Comparison of ENCODE assay signal across 27 cellular contexts in the genomic region with DNA sequence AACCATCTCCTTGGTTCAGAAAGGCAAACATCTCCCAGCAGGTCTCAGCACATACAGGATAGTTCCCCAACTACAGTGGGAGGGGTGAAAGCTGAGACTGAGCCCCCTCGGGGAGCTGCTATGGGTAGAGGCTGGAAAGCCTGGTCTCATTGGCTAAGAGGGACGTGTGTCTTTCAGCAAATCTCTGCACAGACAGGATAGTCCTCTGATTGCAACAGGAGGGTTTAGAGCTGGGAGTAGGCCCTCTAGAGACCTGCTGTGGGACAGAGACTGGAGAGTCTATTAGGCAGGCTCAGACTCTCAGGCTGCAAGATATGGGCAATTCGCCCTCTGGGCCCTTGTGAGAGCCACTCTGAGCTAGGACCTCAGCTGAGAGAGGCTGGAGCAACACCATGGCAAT.
"Had no signal": no experiment of that assay in that cellular context is flagged by ENCODE, and none has a peak within 500 bp of the region (broad histone marks: within the 10 kb centered on the region; RNA-seq: fewer than 3 reads in every experiment).

No MANE protein-coding gene starts in this region.

- H3K9me3 ChIP-seq: ovary, psoas muscle, right lobe of liver, thyroid gland, vagina had no signal

- DNase-seq: natural killer cell; occipital lobe; ovary; posterior cingulate gyrus; psoas muscle; right cardiac atrium; right lobe of liver; sigmoid colon; small intestine; stimulated activated CD4-positive, alpha-beta T cell treated with anti-CD3 and anti-CD28 coated beads, Interleukin-15, amount 100 ng/mL, for 24 hours; stimulated activated CD4-positive, alpha-beta T cell treated with anti-CD3 and anti-CD28 coated beads, Interleukin-2, amount 100 ng/mL, for 24 hours; stimulated activated CD4-positive, alpha-beta T cell treated with anti-CD3 and anti-CD28 coated beads, Interleukin-2, amount 100 ng/mL, for 48 hours; stimulated activated CD4-positive, alpha-beta T cell treated with anti-CD3 and anti-CD28 coated beads, Interleukin-4, amount 100 ng/mL, for 24 hours; stimulated activated naive B cell treated with anti-CD40 and anti-IgM and Interleukin-4, amounts not matched to agents 10 μg/mL and 1 μg/mL and 100 μg/mL, for 72 hours; stimulated activated naive CD4-positive, alpha-beta T cell treated with Interleukin-2 at 50 U/mL for 16 hours; stomach; thyroid gland; transverse colon; upper lobe of left lung had no signal

- H3K36me3 ChIP-seq: neural progenitor cell, ovary, right lobe of liver, sigmoid colon, stomach, thoracic aorta, thyroid gland, transverse colon, upper lobe of left lung, vagina had no signal

- H3K27me3 Mint-ChIP-seq: progenitor cell of endocrine pancreas had no signal

- H3K36me3 Mint-ChIP-seq: stimulated activated effector memory CD8-positive, alpha-beta T cell treated with anti-CD3 and anti-CD28 coated beads, Interleukin-12 subunit alpha, Interleukin-12 subunit beta, amount 100 ng/mL, for 72 hours had no signal

- H3K27ac ChIP-seq: neural progenitor cell, ovary, parathyroid adenoma, psoas muscle, right lobe of liver, sigmoid colon, stomach, thoracic aorta, thyroid gland, transverse colon, upper lobe of left lung, vagina had no signal

- H3K4me1 Mint-ChIP-seq: natural killer cell; nephron; stimulated activated effector memory CD8-positive, alpha-beta T cell treated with anti-CD3 and anti-CD28 coated beads, Interleukin-12 subunit alpha, Interleukin-12 subunit beta, amount 100 ng/mL, for 72 hours; stimulated activated naive B cell treated with anti-CD40 and anti-IgM and Interleukin-4, amounts not matched to agents 10 μg/mL and 1 μg/mL and 100 μg/mL, for 72 hours had no signal

- H3K79me2 ChIP-seq: parathyroid adenoma had no signal

- H3K4me3 Mint-ChIP-seq: natural killer cell; nephron; neural progenitor cell; stimulated activated effector memory CD8-positive, alpha-beta T cell treated with anti-CD3 and anti-CD28 coated beads, Interleukin-12 subunit alpha, Interleukin-12 subunit beta, amount 100 ng/mL, for 72 hours; stimulated activated naive B cell treated with anti-CD40 and anti-IgM and Interleukin-4, amounts not matched to agents 10 μg/mL and 1 μg/mL and 100 μg/mL, for 72 hours; stimulated activated naive CD8-positive, alpha-beta T cell treated with anti-CD3 and anti-CD28 coated beads, Interleukin-15, Interleukin-2, amounts not matched to agents 100 ng/mL and 50 ng/mL, for 24 hours had no signal

- H3K27ac Mint-ChIP-seq: natural killer cell; nephron; neural progenitor cell; progenitor cell of endocrine pancreas; stimulated activated effector memory CD8-positive, alpha-beta T cell treated with anti-CD3 and anti-CD28 coated beads, Interleukin-12 subunit alpha, Interleukin-12 subunit beta, amount 100 ng/mL, for 72 hours; stimulated activated naive B cell treated with anti-CD40 and anti-IgM and Interleukin-4, amounts not matched to agents 10 μg/mL and 1 μg/mL and 100 μg/mL, for 72 hours; stimulated activated naive CD8-positive, alpha-beta T cell treated with anti-CD3 and anti-CD28 coated beads, Interleukin-15, Interleukin-2, amounts not matched to agents 100 ng/mL and 50 ng/mL, for 24 hours had no signal

- ATAC-seq: natural killer cell; psoas muscle; right cardiac atrium; right lobe of liver; stimulated activated effector memory CD8-positive, alpha-beta T cell treated with anti-CD3 and anti-CD28 coated beads, Interleukin-12 subunit alpha, Interleukin-12 subunit beta, amount 100 ng/mL, for 72 hours; stimulated activated naive B cell treated with anti-CD40 and anti-IgM and Interleukin-4, amounts not matched to agents 10 μg/mL and 1 μg/mL and 100 μg/mL, for 72 hours had no signal

- H3K4me3 ChIP-seq: neural progenitor cell, ovary, psoas muscle, right lobe of liver, sigmoid colon, stomach, thoracic aorta, thyroid gland, transverse colon, upper lobe of left lung, vagina had no signal

- H3K4me2 ChIP-seq: neural progenitor cell had no signal

- H3K9ac ChIP-seq: neural progenitor cell, parathyroid adenoma had no signal

- H3K4me1 ChIP-seq: neural progenitor cell, parathyroid adenoma, psoas muscle, right lobe of liver, sigmoid colon, thyroid gland, upper lobe of left lung, vagina had no signal

- H3K27me3 ChIP-seq: neural progenitor cell, ovary, right lobe of liver, sigmoid colon, stomach, thyroid gland, transverse colon, upper lobe of left lung, vagina had no signal
